In genomic region chr1:162941024-162941423, GRCh38 we compare ENCODE assay signal across 35 cellular contexts.
"Had no signal": no experiment of that assay in that cellular context is flagged by ENCODE, and none has a peak within 500 bp of the region (broad histone marks: within the 10 kb centered on the region; RNA-seq: fewer than 3 reads in every experiment).

No MANE protein-coding gene starts in this region.

- H3K27me3 ChIP-seq: MG63 had no signal

- H3K9me3 ChIP-seq: MG63 had no signal

- H3K36me3 ChIP-seq: MG63 had no signal

- DNase-seq: Kasumi-1, MG63, MM.1S, MV-4-11, NCI-H1048, NCI-H1092, NCI-H1092 treated with DMSO at 0.1 percent for 48 hours, NCI-H1105, NCI-H1105 treated with DMSO at 0.1 percent for 48 hours, NCI-H1417, NCI-H1417 treated with DMSO at 0.1 percent for 48 hours, NCI-H1436, NCI-H1436 treated with DMSO at 0.1 percent for 48 hours, NCI-H146, NCI-H1694, NCI-H1694 treated with DMSO at 0.1 percent for 48 hours, NCI-H187, NCI-H187 treated with DMSO at 0.1 percent for 48 hours, NCI-H1930, NCI-H2029, NCI-H2029 treated with DMSO at 0.1 percent for 48 hours, NCI-H2081, NCI-H2081 treated with DMSO at 0.1 percent for 48 hours, NCI-H2107, NCI-H2171, NCI-H2171 treated with DMSO at 0.1 percent for 48 hours, NCI-H2227 treated with DMSO at 0.1 percent for 48 hours, NCI-H226, NCI-H345, NCI-H446, NCI-H446 treated with DMSO at 0.1 percent for 48 hours, NCI-H510A, NCI-H510A treated with DMSO at 0.1 percent for 48 hours, NCI-H524, NCI-H524 treated with DMSO at 0.1 percent for 48 hours had no signal

- H3K4me3 ChIP-seq: MG63 had no signal
